19 cellular contexts compared by ENCODE assay signal in the genomic region with DNA sequence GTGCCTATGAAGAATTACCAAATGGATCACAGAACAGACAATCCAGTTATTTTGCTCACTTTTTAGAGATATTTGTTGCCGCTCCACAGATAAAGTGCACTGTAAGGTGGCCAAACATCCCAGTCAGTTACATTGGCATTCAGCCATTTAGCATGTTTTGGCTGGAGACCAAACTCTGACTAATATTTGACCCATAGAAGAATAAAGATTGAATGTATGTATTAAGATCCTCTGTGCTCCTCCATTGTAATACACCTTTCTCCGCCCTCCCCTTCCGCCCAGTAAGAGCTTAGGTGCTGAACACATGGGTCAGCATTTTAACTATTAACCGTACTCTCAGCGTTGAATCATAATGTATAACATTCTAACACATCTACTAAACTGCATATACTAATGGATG.
DNase-seq lines count a peak whose midpoint lies in the region; ATAC-seq and TF ChIP-seq lines count a peak whose summit lies in the region.
"Had no signal": no experiment of that assay in that cellular context is flagged by ENCODE, and none has a peak within 500 bp of the region (broad histone marks: within the 10 kb centered on the region; RNA-seq: fewer than 3 reads in every experiment).

No MANE protein-coding gene starts in this region.

- peak; percentile 27 for DNase-seq in EH (ENCODE audit: low read depth)
- DNase-seq in NCI-H69 (lab: John Stamatoyannopoulos, UW) = peak; percentile 51
- DNase-seq in dermis microvascular lymphatic vessel endothelial cell (ENCODE audit: low read depth in 2 of 2) = peak; percentile 16 to 85
- DNase-seq in mesothelial cell of epicardium (ENCODE audit: low spot score in 2 of 2, unreplicated experiment in 2 of 2) = no peak
- no peak for DNase-seq in T-helper 9 cell
- no peak for DNase-seq in activated CD4-positive, alpha-beta T cell treated with anti-CD3 and anti-CD28 coated beads for 48 hours
- DNase-seq: activated CD8-positive, alpha-beta memory T cell treated with anti-CD3 and anti-CD28 coated beads for 24 hours; AML-193; body of pancreas; effector memory CD4-positive, alpha-beta T cell; H7; islet precursor cell; Karpas-422; NCI-H1694; NCI-H446 treated with DMSO at 0.1 percent for 48 hours; stimulated activated naive CD4-positive, alpha-beta T cell; WERI-Rb-1 had no signal

- H3K36me3 Mint-ChIP-seq in mesothelial cell of epicardium = peaks cover 18% of the 10 kb centered on the region

- H3K27me3 Mint-ChIP-seq in mesothelial cell of epicardium (ENCODE audit: low read depth) = no peaks in the 10 kb centered on the region

- no peak for TF ChIP-seq CTCF in mesothelial cell of epicardium (IDR thresholded peaks at IDR 0.05; ENCODE audit: unreplicated experiment)

- peaks cover 9% of the 10 kb centered on the region for H3K4me1 Mint-ChIP-seq in mesothelial cell of epicardium

- H3K27ac Mint-ChIP-seq in mesothelial cell of epicardium = peak overlapping the region; percentile 10

- no peak overlapping the region for H3K4me3 Mint-ChIP-seq in mesothelial cell of epicardium

- ATAC-seq in GM18861 (IDR thresholded peaks at IDR 0.05; ENCODE audit: unreplicated experiment) (no peak), GM18520 (IDR thresholded peaks at IDR 0.05; ENCODE audit: unreplicated experiment) (no peak)
- ATAC-seq: body of pancreas had no signal

- H3K9me3 Mint-ChIP-seq in mesothelial cell of epicardium = no peaks in the 10 kb centered on the region

Comparison
In these comparisons a context has a peak if more than half of its experiments do, and no peak if none do; other contexts are left out.
1. DNase-seq: peak in EH (single experiment), NCI-H69 (single experiment) and dermis microvascular lymphatic vessel endothelial cell (2 of 2); none in mesothelial cell of epicardium (0 of 2), T-helper 9 cell (single experiment) and activated CD4-positive, alpha-beta T cell treated with anti-CD3 and anti-CD28 coated beads for 48 hours (single experiment).